In genomic region chr4:170134821-170135220, GRCh38 we compare ENCODE assay signal across 18 cellular contexts. TPM values are rescaled to one million over a fixed set of nuclear protein-coding genes. Genes with fewer than 3 reads are reported as not detected.
"Had no signal": no experiment of that assay in that cellular context is flagged by ENCODE, and none has a peak within 500 bp of the region (broad histone marks: within the 10 kb centered on the region; RNA-seq: fewer than 3 reads in every experiment).

No MANE protein-coding gene starts in this region.

- H3K4me3 ChIP-seq: heart right ventricle, mucosa of descending colon, neural progenitor cell, ovary, right atrium auricular region, testis, tibial nerve had no signal

- H3K4me3 Mint-ChIP-seq: natural killer cell; neural progenitor cell; stimulated activated effector memory CD8-positive, alpha-beta T cell treated with anti-CD3 and anti-CD28 coated beads, Interleukin-12 subunit alpha, Interleukin-12 subunit beta, amount 100 ng/mL, for 72 hours; stimulated activated naive CD8-positive, alpha-beta T cell treated with anti-CD3 and anti-CD28 coated beads, Interleukin-15, Interleukin-2, amounts not matched to agents 100 ng/mL and 50 ng/mL, for 24 hours had no signal

- DNase-seq: effector memory CD4-positive, alpha-beta T cell; heart right ventricle; hypothalamus; kidney glomerular epithelial cell; natural killer cell; nucleus accumbens; ovary; stimulated activated CD4-positive, alpha-beta T cell treated with anti-CD3 and anti-CD28 coated beads, Interleukin-4, amount 100 ng/mL, for 1 hour; stimulated activated CD8-positive, alpha-beta memory T cell treated with anti-CD3 and anti-CD28 coated beads, Interleukin-4, amount 100 ng/mL, for 48 hours; testis had no signal

- ATAC-seq: esophagus mucosa, heart right ventricle, left lobe of liver, natural killer cell had no signal

- H3K27ac Mint-ChIP-seq: natural killer cell; neural progenitor cell; stimulated activated effector memory CD8-positive, alpha-beta T cell treated with anti-CD3 and anti-CD28 coated beads, Interleukin-12 subunit alpha, Interleukin-12 subunit beta, amount 100 ng/mL, for 72 hours; stimulated activated naive CD8-positive, alpha-beta T cell treated with anti-CD3 and anti-CD28 coated beads, Interleukin-15, Interleukin-2, amounts not matched to agents 100 ng/mL and 50 ng/mL, for 24 hours had no signal

- H3K9me3 ChIP-seq: ovary, testis had no signal

- H3K27ac ChIP-seq: heart right ventricle, neural progenitor cell, ovary, right atrium auricular region, testis, tibial nerve had no signal

- H3K4me1 Mint-ChIP-seq: neural progenitor cell had no signal

- H3K36me3 ChIP-seq: heart right ventricle, neural progenitor cell, ovary, right atrium auricular region, tibial nerve had no signal

- H3K27me3 ChIP-seq: neural progenitor cell, ovary, right atrium auricular region, testis, tibial nerve had no signal

- H3K36me3 Mint-ChIP-seq: natural killer cell; stimulated activated effector memory CD8-positive, alpha-beta T cell treated with anti-CD3 and anti-CD28 coated beads, Interleukin-12 subunit alpha, Interleukin-12 subunit beta, amount 100 ng/mL, for 72 hours had no signal

- H3K4me1 ChIP-seq: neural progenitor cell, right atrium auricular region, testis had no signal

RNA-seq across cellular contexts. Expression of gene AADAT, which starts 45.1 kb away (rescaled TPM):
- total RNA-seq: natural killer cell had no signal
